In the genomic region with DNA sequence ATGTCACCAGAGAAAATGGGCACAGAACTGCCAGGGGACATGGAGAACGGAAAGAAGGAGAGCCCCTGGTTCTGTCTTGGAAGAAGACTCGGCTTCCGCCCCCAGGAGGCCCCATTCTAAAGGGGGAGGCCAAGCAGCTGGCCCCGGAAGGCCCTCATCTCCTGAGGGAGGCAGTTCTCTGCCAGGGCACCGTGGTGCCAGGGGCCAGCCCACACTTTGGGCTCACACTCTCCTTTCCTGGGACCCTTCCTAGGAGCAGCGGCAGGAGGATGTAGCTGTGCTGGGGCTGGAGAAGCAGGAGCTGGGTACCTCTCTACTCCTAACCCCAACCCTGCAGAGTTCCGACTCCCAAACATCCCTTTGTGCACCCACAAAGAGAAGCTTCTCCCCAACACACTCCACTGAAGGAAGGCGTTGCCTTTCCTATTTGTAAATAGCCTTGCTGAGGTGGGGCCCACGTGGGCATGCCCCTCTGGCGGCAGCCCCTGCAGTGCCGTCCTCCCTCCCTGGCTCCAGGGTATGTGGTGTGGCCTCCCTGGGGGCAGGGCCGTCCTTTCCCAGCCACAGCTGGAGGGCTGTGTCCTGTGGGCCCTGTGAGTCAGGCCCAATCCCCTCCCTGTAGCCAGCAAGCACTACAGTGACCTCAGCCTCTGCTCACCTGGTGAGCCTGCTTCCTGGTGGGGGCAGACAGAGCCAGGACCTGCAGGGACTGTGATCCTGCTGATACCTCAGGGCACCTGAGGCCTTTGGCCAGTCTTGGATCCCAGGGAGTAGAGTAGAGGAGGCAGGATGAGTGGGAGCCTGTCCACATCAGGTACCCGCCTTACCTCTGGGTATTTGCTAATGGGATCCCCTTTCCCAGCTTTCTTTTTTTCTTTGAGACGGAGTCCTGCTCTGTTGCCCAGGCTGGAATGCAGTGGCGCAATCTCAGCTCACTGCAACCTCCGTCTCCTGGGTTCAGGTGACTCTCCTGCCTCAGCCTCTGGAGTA, we compare ENCODE assay signal across 1 cellular context.
TF ChIP-seq lines count a peak whose summit lies in the region.

No MANE protein-coding gene starts in this region.

TF ChIP-seq in SK-N-SH, 30 proteins besides CTCF, POLR2A, EP300 and RAD21 (continued from another document):
- TF ChIP-seq, protein P1, sequence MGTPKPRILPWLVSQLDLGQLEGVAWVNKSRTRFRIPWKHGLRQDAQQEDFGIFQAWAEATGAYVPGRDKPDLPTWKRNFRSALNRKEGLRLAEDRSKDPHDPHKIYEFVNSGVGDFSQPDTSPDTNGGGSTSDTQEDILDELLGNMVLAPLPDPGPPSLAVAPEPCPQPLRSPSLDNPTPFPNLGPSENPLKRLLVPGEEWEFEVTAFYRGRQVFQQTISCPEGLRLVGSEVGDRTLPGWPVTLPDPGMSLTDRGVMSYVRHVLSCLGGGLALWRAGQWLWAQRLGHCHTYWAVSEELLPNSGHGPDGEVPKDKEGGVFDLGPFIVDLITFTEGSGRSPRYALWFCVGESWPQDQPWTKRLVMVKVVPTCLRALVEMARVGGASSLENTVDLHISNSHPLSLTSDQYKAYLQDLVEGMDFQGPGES (IDR thresholded peaks at IDR 0.05; ENCODE audit: low read depth, low read length): no peak
- TF ChIP-seq TCF12 (IDR thresholded peaks at IDR 0.05): no peak
- TF ChIP-seq RFX5 (IDR thresholded peaks at IDR 0.05; ENCODE audit: low read length): no peak
- TF ChIP-seq NFIC (IDR thresholded peaks at IDR 0.05; ENCODE audit: borderline replicate concordance): no peak
- TF ChIP-seq, protein P2, sequence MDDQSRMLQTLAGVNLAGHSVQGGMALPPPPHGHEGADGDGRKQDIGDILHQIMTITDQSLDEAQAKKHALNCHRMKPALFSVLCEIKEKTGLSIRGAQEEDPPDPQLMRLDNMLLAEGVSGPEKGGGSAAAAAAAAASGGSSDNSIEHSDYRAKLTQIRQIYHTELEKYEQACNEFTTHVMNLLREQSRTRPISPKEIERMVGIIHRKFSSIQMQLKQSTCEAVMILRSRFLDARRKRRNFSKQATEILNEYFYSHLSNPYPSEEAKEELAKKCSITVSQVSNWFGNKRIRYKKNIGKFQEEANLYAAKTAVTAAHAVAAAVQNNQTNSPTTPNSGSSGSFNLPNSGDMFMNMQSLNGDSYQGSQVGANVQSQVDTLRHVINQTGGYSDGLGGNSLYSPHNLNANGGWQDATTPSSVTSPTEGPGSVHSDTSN (IDR thresholded peaks at IDR 0.05): no peak
- no peak for TF ChIP-seq MXI1 (IDR thresholded peaks at IDR 0.05; ENCODE audit: low read depth, low read length)
- TF ChIP-seq POLR2AphosphoS5 (IDR thresholded peaks at IDR 0.05; ENCODE audit: low read depth, low read length): no peak
